Comparison of ENCODE assay signal across 11 cellular contexts in genomic region chr7:32259917-32260596, GRCh38.
A peak's percentile ranks its signal among the peaks of the same experiment; 100 is the strongest.
DNase-seq lines count a peak whose midpoint lies in the region; ATAC-seq and TF ChIP-seq lines count a peak whose summit lies in the region.
"Had no signal": no experiment of that assay in that cellular context is flagged by ENCODE, and none has a peak within 500 bp of the region (broad histone marks: within the 10 kb centered on the region; RNA-seq: fewer than 3 reads in every experiment).

No MANE protein-coding gene starts in this region.

- H3K9me3 ChIP-seq in OCI-LY7 (ENCODE audit: low read length): no peaks in the 10 kb centered on the region
- H3K9me3 ChIP-seq: BLaER1, SK-N-SH had no signal

- peak; percentile 76 for DNase-seq in GM06990 (ENCODE audit: extremely low read depth, insufficient read length)
- DNase-seq in NCI-H1105 (lab: John Stamatoyannopoulos, UW): peak; percentile 87
- no peak for DNase-seq in amygdala (lab: John Stamatoyannopoulos, UW)
- no peak for DNase-seq in NCI-H526 (lab: John Stamatoyannopoulos, UW)
- no peak for DNase-seq in NOMO-1 treated with dmso at 0.1 percent for 144 hours (lab: John Stamatoyannopoulos, UW; ENCODE audit: unreplicated experiment)
- DNase-seq in OCI-LY7 (ENCODE audit: low spot score): no peak
- DNase-seq: SK-N-SH; stimulated activated CD4-positive, alpha-beta T cell treated with anti-CD3 and anti-CD28 coated beads, Interleukin-4, amount 100 ng/mL, for 4 hours had no signal

- no peaks in the 10 kb centered on the region for H3K36me3 ChIP-seq in GM06990 (ENCODE audit: control insufficient read depth, insufficient read depth, low read length)
- H3K36me3 ChIP-seq in OCI-LY7 (ENCODE audit: insufficient read depth, low read length): no peaks in the 10 kb centered on the region
- H3K36me3 ChIP-seq: BLaER1 had no signal

- no peaks in the 10 kb centered on the region for H4K20me1 ChIP-seq in OCI-LY7 (ENCODE audit: insufficient read depth, low read length)
- H4K20me1 ChIP-seq: BLaER1 had no signal

- H3K4me3 ChIP-seq in GM06990 (replicated peaks; ENCODE audit: low read depth, low read length): no peak overlapping the region
- H3K4me3 ChIP-seq in OCI-LY7 (ENCODE audit: low read depth, low read length, poor library complexity, severe bottlenecking): no peak overlapping the region
- H3K4me3 ChIP-seq: BLaER1 had no signal

- BruUV-seq in OCI-LY7 (replicated peaks; lab: Mats Ljungman, UMichigan): no TSS peak

- no peaks in the 10 kb centered on the region for H3K4me1 ChIP-seq in OCI-LY7 (ENCODE audit: insufficient read depth, low read length, poor library complexity, severe bottlenecking)
- H3K4me1 ChIP-seq: BLaER1 had no signal

- no peak overlapping the region for H3K27ac ChIP-seq in OCI-LY7 (ENCODE audit: low read depth, low read length, poor library complexity, severe bottlenecking)
- H3K27ac ChIP-seq: BLaER1 had no signal

- H3K9me2 ChIP-seq in OCI-LY7 (ENCODE audit: insufficient read depth, low read length): no peaks in the 10 kb centered on the region
- H3K9me2 ChIP-seq: SK-N-SH had no signal

- no peak overlapping the region; the same call in 1 of the 2 replicates for H2AFZ ChIP-seq in OCI-LY7 (ENCODE audit: low read length)

- intact Hi-C loops in OCI-LY7 (cut with micrococcal nuclease; ENCODE audit: unreplicated experiment): no loop called here

- CTCF ChIA-PET in OCI-LY7 (lab: Charles Lee; ENCODE audit: unreplicated experiment): no interaction called here

- no peak for TF ChIP-seq CTCF in GM06990 (IDR thresholded peaks at IDR 0.05; ENCODE audit: insufficient read depth, low read length, poor library complexity, severe bottlenecking)
- no peak for TF ChIP-seq CTCF in OCI-LY7 (conservative IDR thresholded peaks at IDR 0.05; ENCODE audit: low read length)

- ATAC-seq in GM19324 (IDR thresholded peaks at IDR 0.05; ENCODE audit: low FRiP score, unreplicated experiment) (peak; percentile 85), HG02870 (IDR thresholded peaks at IDR 0.05; ENCODE audit: unreplicated experiment) (peak; percentile 90)

- POLR2A ChIA-PET in OCI-LY7 (lab: Charles Lee): no interaction called here

- no peaks in the 10 kb centered on the region for H3K79me2 ChIP-seq in OCI-LY7 (ENCODE audit: insufficient read depth, low read depth, low read length)

- H3K4me2 ChIP-seq in OCI-LY7 (ENCODE audit: low read length): no peak overlapping the region
- H3K4me2 ChIP-seq: BLaER1, SK-N-SH had no signal

- H3K27me3 ChIP-seq in GM06990 (replicated peaks; ENCODE audit: control insufficient read depth, insufficient read depth, low read length): no peaks in the 10 kb centered on the region
- H3K27me3 ChIP-seq: BLaER1 had no signal

Comparison
In these comparisons a context has a peak if more than half of its experiments do, and no peak if none do; other contexts are left out.
1. DNase-seq: peak in GM06990 (single experiment) and NCI-H1105 (single experiment); none in amygdala (0 of 56), NCI-H526 (0 of 2), NOMO-1 treated with dmso at 0.1 percent for 144 hours (single experiment) and OCI-LY7 (single experiment).